11 cellular contexts compared by ENCODE assay signal in genomic region chr17:70344356-70345060, GRCh38.
DNase-seq lines count a peak whose midpoint lies in the region; ATAC-seq, FAIRE-seq and TF ChIP-seq lines count a peak whose summit lies in the region.
"Had no signal": no experiment of that assay in that cellular context is flagged by ENCODE, and none has a peak within 500 bp of the region (broad histone marks: within the 10 kb centered on the region; RNA-seq: fewer than 3 reads in every experiment).

No MANE protein-coding gene starts in this region.

- H3K27ac ChIP-seq in AG04450 (ENCODE audit: low read depth, low read length): no peak overlapping the region
- H3K27ac ChIP-seq in HEK293 (ENCODE audit: extremely low read depth, low read depth, low read length): no peak overlapping the region
- H3K27ac ChIP-seq in A673 (ENCODE audit: low read depth, low read length, poor library complexity, severe bottlenecking): no peak overlapping the region
- H3K27ac ChIP-seq: HL-60 had no signal

- no peaks in the 10 kb centered on the region for H3K36me3 ChIP-seq in HEK293 (ENCODE audit: control insufficient read depth in 2 of 2, insufficient read depth in 1 of 2, low read length in 2 of 2)
- no peaks in the 10 kb centered on the region for H3K36me3 ChIP-seq in bronchial epithelial cell (ENCODE audit: control insufficient read depth, insufficient read depth, low read length)
- H3K36me3 ChIP-seq in A673 (ENCODE audit: insufficient read depth, low read length, poor library complexity, severe bottlenecking): no peaks in the 10 kb centered on the region

- H3K4me3 ChIP-seq in AG04450 (ENCODE audit: low read depth, low read length) (peak overlapping the region; percentile 31), HEK293 (ENCODE audit: low read depth, low read length) (no peak overlapping the region), bronchial epithelial cell (ENCODE audit: low read depth, low read length) (no peak overlapping the region), A673 (ENCODE audit: low read depth, low read length, poor library complexity, severe bottlenecking) (no peak overlapping the region)

- peak overlapping the region in 1 of 6 donors; percentile 8 for H3K27ac Mint-ChIP-seq in naive B cell

- H3K36me3 Mint-ChIP-seq in naive B cell: no peaks in the 10 kb centered on the region

- H3K27me3 ChIP-seq in AG04450 (ENCODE audit: control insufficient read depth, insufficient read depth, low read length): no peaks in the 10 kb centered on the region
- H3K27me3 ChIP-seq in bronchial epithelial cell (ENCODE audit: control insufficient read depth, insufficient read depth, low read length): no peaks in the 10 kb centered on the region
- H3K27me3 ChIP-seq in A673 (replicated peaks; ENCODE audit: insufficient read depth, low read depth, low read length, poor library complexity): no peaks in the 10 kb centered on the region

- no peaks in the 10 kb centered on the region; the same call in 1 of the 2 replicates for H3K9me3 ChIP-seq in AG04450 (ENCODE audit: control insufficient read depth, insufficient read depth, low read length)
- no peaks in the 10 kb centered on the region for H3K9me3 ChIP-seq in HEK293 (ENCODE audit: control insufficient read depth, insufficient read depth, low read depth, low read length)
- H3K9me3 ChIP-seq in A673 (ENCODE audit: low read depth, low read length, poor library complexity, severe bottlenecking): no peaks in the 10 kb centered on the region

- BruUV-seq in A673 (replicated peaks; lab: Mats Ljungman, UMichigan): no TSS peak

- no peaks in the 10 kb centered on the region for H3K27me3 Mint-ChIP-seq in naive B cell

- H3K4me1 Mint-ChIP-seq in naive B cell: peaks cover 0 to 5% (median 4%) of the 10 kb centered on the region in 3 donors

- H3K4me3 Mint-ChIP-seq in naive B cell: peak overlapping the region in 5 of 8 donors; percentile 12 to 61 (median 35)

- CTCF ChIA-PET in AG04450 (lab: Charles Lee) (interaction anchor here (1.0 kb wide), 1 partner anchor 819 kb away, joined by 3 read pairs; no protein-coding TSS in a partner anchor), HEK293 (lab: Yijun Ruan, JAX) (interaction anchor here (0.7 kb wide), 1 partner anchor 207 kb away, joined by 3 read pairs; no protein-coding TSS in a partner anchor), A673 (lab: Charles Lee) (no interaction called here)

- ATAC-seq in naive B cell (ENCODE audit: low read depth in 2 of 2): no peak
- no peak for ATAC-seq in HG03378 (IDR thresholded peaks at IDR 0.05; ENCODE audit: unreplicated experiment)

- no peak for DNase-seq in AG04450 (ENCODE audit: low read depth, low spot score)
- peak; percentile 12 for DNase-seq in bronchial epithelial cell (ENCODE audit: low read depth)
- DNase-seq in naive B cell: no peak
- no peak for DNase-seq in NCI-H82 (lab: John Stamatoyannopoulos, UW)
- no peak for DNase-seq in NCI-H1436 (lab: John Stamatoyannopoulos, UW)
- no peak for DNase-seq in A673 (ENCODE audit: low spot score)
- DNase-seq: activated CD4-positive, CD25-positive, alpha-beta regulatory T cell; NCI-H69 had no signal

- no peak for FAIRE-seq in bronchial epithelial cell (lab: Jason Lieb, UNC)

- H3K4me1 ChIP-seq in HEK293 (ENCODE audit: control insufficient read depth, insufficient read depth, low read length): peaks cover 11% of the 10 kb centered on the region
- no peaks in the 10 kb centered on the region for H3K4me1 ChIP-seq in A673 (ENCODE audit: insufficient read depth, low read length, poor library complexity, severe bottlenecking)

- H3K9me3 Mint-ChIP-seq in naive B cell: no peaks in the 10 kb centered on the region

- POLR2A ChIA-PET in AG04450 (lab: Yijun Ruan, JAX): no interaction called here
- POLR2A ChIA-PET in HEK293 (lab: Yijun Ruan, JAX): no interaction called here
- POLR2A ChIA-PET in A673 (lab: Charles Lee; ENCODE audit: low non-redundant PET): interaction anchor here (0.7 kb wide), 1 partner anchor 20 kb away, joined by 4 read pairs; no protein-coding TSS in a partner anchor

- TF ChIP-seq CTCF in AG04450 (IDR thresholded peaks at IDR 0.05; ENCODE audit: low read depth, low read length): no peak
- no peak for TF ChIP-seq CTCF in HEK293 (tag by site-specific recombination; IDR thresholded peaks at IDR 0.05)
- TF ChIP-seq CTCF in bronchial epithelial cell (IDR thresholded peaks at IDR 0.05; ENCODE audit: insufficient read depth, low read length, severe bottlenecking): no peak
- no peak for TF ChIP-seq CTCF in A673 (conservative IDR thresholded peaks at IDR 0.05; ENCODE audit: low read depth, low read length)

- intact Hi-C loops in A673 (cut with micrococcal nuclease; ENCODE audit: unreplicated experiment): no loop called here

TF ChIP-seq in HEK293, 187 proteins besides CTCF, POLR2A, EP300 and RAD21:
- no peak for TF ChIP-seq MYNN (tag by site-specific recombination; IDR thresholded peaks at IDR 0.05; ENCODE audit: borderline replicate concordance)
- no peak for TF ChIP-seq ZNF777 (tag by site-specific recombination; IDR thresholded peaks at IDR 0.05; ENCODE audit: borderline replicate concordance)
- no peak for TF ChIP-seq KLF16 (tag by site-specific recombination; IDR thresholded peaks at IDR 0.05)
- no peak for TF ChIP-seq ZNF600 (tag by site-specific recombination; IDR thresholded peaks at IDR 0.05)
- TF ChIP-seq ZNF404 (tag by site-specific recombination; IDR thresholded peaks at IDR 0.05): no peak
- no peak for TF ChIP-seq GLIS1 (tag by site-specific recombination; IDR thresholded peaks at IDR 0.05)
- TF ChIP-seq ZNF426 (tag by site-specific recombination; IDR thresholded peaks at IDR 0.05): no peak
- no peak for TF ChIP-seq ZBTB20 (tag by site-specific recombination; IDR thresholded peaks at IDR 0.05)
- 0 out of 2 replicates have a peak, but pooled peaks have one; percentile 18 for TF ChIP-seq FEZF1 (tag by site-specific recombination; IDR thresholded peaks at IDR 0.05)
- TF ChIP-seq, protein P1, sequence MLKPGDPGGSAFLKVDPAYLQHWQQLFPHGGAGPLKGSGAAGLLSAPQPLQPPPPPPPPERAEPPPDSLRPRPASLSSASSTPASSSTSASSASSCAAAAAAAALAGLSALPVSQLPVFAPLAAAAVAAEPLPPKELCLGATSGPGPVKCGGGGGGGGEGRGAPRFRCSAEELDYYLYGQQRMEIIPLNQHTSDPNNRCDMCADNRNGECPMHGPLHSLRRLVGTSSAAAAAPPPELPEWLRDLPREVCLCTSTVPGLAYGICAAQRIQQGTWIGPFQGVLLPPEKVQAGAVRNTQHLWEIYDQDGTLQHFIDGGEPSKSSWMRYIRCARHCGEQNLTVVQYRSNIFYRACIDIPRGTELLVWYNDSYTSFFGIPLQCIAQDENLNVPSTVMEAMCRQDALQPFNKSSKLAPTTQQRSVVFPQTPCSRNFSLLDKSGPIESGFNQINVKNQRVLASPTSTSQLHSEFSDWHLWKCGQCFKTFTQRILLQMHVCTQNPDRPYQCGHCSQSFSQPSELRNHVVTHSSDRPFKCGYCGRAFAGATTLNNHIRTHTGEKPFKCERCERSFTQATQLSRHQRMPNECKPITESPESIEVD (tag by site-specific recombination; IDR thresholded peaks at IDR 0.05): peak; percentile 39; the same call in 1 of the 2 replicates
TF ChIP-seq in HEK293: peak in this region for 2.
